ENCODE assay signal across 16 cellular contexts in genomic region chr19:17263712-17264640, GRCh38. TPM values are rescaled to one million over a fixed set of nuclear protein-coding genes. Genes with fewer than 3 reads are reported as not detected.
DNase-seq lines count a peak whose midpoint lies in the region; ATAC-seq, FAIRE-seq and TF ChIP-seq lines count a peak whose summit lies in the region.
"Had no signal": no experiment of that assay in that cellular context is flagged by ENCODE, and none has a peak within 500 bp of the region (broad histone marks: within the 10 kb centered on the region; RNA-seq: fewer than 3 reads in every experiment).

No MANE protein-coding gene starts in this region.

- no peak for TF ChIP-seq CTCF in right atrium auricular region (IDR thresholded peaks at IDR 0.05)
- TF ChIP-seq CTCF in endothelial cell of umbilical vein (IDR thresholded peaks at IDR 0.05; ENCODE audit: extremely low read depth in 1 of 2, insufficient read depth in 1 of 2, low read depth in 1 of 2, low read length in 2 of 2) = no peak
- TF ChIP-seq CTCF in parathyroid adenoma (IDR thresholded peaks at IDR 0.05) = no peak

- intact Hi-C loops in left cardiac atrium (cut with DNase I) = no loop called here
- intact Hi-C loops in endothelial cell of umbilical vein (cut with micrococcal nuclease) = no loop called here

- no peaks in the 10 kb centered on the region for H3K27me3 ChIP-seq in right atrium auricular region
- no peaks in the 10 kb centered on the region for H3K27me3 ChIP-seq in endothelial cell of umbilical vein (ENCODE audit: control insufficient read depth in 2 of 2, insufficient read depth in 2 of 2, low read length in 2 of 2)
- no peaks in the 10 kb centered on the region for H3K27me3 ChIP-seq in parathyroid adenoma (ENCODE audit: control insufficient read depth, insufficient read depth, low read length)

- no peak for DNase-seq in right atrium auricular region (ENCODE audit: low spot score)
- DNase-seq in left cardiac atrium = no peak
- DNase-seq in endothelial cell of umbilical vein (ENCODE audit: low read depth, low spot score) = no peak
- no peak for DNase-seq in glomerular visceral epithelial cell (ENCODE audit: extremely low spot score)
- DNase-seq in SW 1271 (lab: John Stamatoyannopoulos, UW) = no peak
- DNase-seq in NCI-H146 treated with DMSO at 0.1 percent for 48 hours (lab: John Stamatoyannopoulos, UW; ENCODE audit: unreplicated experiment) = no peak
- DNase-seq: activated T-cell treated with anti-CD3 and anti-CD28 coated beads, Interleukin-2, amount 50 U/mL, for 72 hours; hypothalamus; NCI-H1436 treated with DMSO at 0.1 percent for 48 hours; NCI-H82 had no signal

- CTCF ChIA-PET in endothelial cell of umbilical vein (lab: Charles Lee) = interaction anchor here (0.6 to 2.2 kb wide), 6 partner anchors 8 to 42 kb away, joined by 3 to 11 read pairs (median 4); no protein-coding TSS in a partner anchor

- TF ChIP-seq POLR2A in endothelial cell of umbilical vein (IDR thresholded peaks at IDR 0.05; ENCODE audit: low read depth, low read length) = no peak

- H3K9me3 ChIP-seq in right atrium auricular region (peaks cover 0 to 7% of the 10 kb centered on the region in 2 donors), endothelial cell of umbilical vein (replicated peaks; ENCODE audit: control insufficient read depth, insufficient read depth, low read length) (no peaks in the 10 kb centered on the region), parathyroid adenoma (ENCODE audit: control insufficient read depth, low read length) (no peaks in the 10 kb centered on the region)

- no peak for ATAC-seq in left cardiac atrium
- no peak for ATAC-seq in GM18861 (IDR thresholded peaks at IDR 0.05; ENCODE audit: unreplicated experiment)
- ATAC-seq: activated T-cell treated with anti-CD3 and anti-CD28 coated beads, Interleukin-2, amount 50 U/mL, for 72 hours; sciatic nerve had no signal

- H3K4me2 ChIP-seq in endothelial cell of umbilical vein (ENCODE audit: insufficient read depth, low read length) (peak overlapping the region; percentile 69), parathyroid adenoma (ENCODE audit: low read length) (no peak overlapping the region)

- H3K36me3 ChIP-seq in right atrium auricular region (no peaks in the 10 kb centered on the region), endothelial cell of umbilical vein (ENCODE audit: control insufficient read depth in 2 of 2, extremely low read depth in 1 of 2, insufficient read depth in 2 of 2, low read length in 2 of 2) (peaks cover 0 to 8% of the 10 kb centered on the region in 2 experiments), parathyroid adenoma (ENCODE audit: control insufficient read depth, insufficient read depth, low read length) (no peaks in the 10 kb centered on the region)

- H4K20me1 ChIP-seq in endothelial cell of umbilical vein (replicated peaks; ENCODE audit: control insufficient read depth, extremely low read depth, insufficient read depth, low read length) = no peaks in the 10 kb centered on the region

- H3K9me1 ChIP-seq in endothelial cell of umbilical vein (replicated peaks; ENCODE audit: control insufficient read depth, extremely low read depth, insufficient read depth, low read length) = no peaks in the 10 kb centered on the region

- H3K9ac ChIP-seq in endothelial cell of umbilical vein (replicated peaks; ENCODE audit: extremely low read depth, insufficient read depth, low read length) (peak overlapping the region; percentile 54), parathyroid adenoma (no peak overlapping the region)

- dilution Hi-C loops in endothelial cell of umbilical vein (cut with MboI; ENCODE audit: extremely low pct_ligation_motif_present, low sequenced_read_pairs) = no loop called here

- TSS peak; percentile 41 for BruUV-seq in endothelial cell of umbilical vein (replicated peaks; lab: Mats Ljungman, UMichigan)

- H3K4me1 ChIP-seq in right atrium auricular region (peaks cover 0 to 7% of the 10 kb centered on the region in 2 donors), endothelial cell of umbilical vein (ENCODE audit: control insufficient read depth, extremely low read depth, insufficient read depth, low read length) (peaks cover 18% of the 10 kb centered on the region), parathyroid adenoma (peaks cover 5% of the 10 kb centered on the region)

- H3K27ac ChIP-seq in right atrium auricular region = peak overlapping the region; percentile 64 to 72
- H3K27ac ChIP-seq in endothelial cell of umbilical vein (ENCODE audit: insufficient read depth, low read depth, low read length) = peak overlapping the region; percentile 46
- H3K27ac ChIP-seq in parathyroid adenoma = peak overlapping the region; percentile 49
- H3K27ac ChIP-seq: epithelial cell of prostate had no signal

- H2AFZ ChIP-seq in endothelial cell of umbilical vein (ENCODE audit: low read depth, low read length) = peak overlapping the region; percentile 83
- H2AFZ ChIP-seq in parathyroid adenoma = no peak overlapping the region

- FAIRE-seq in endothelial cell of umbilical vein (lab: Jason Lieb, UNC) = no peak
- FAIRE-seq: HTR-8/SVneo had no signal

- POLR2A ChIA-PET in endothelial cell of umbilical vein (lab: Charles Lee) = interaction anchor here (1.0 to 1.1 kb wide), 2 partner anchors 15 to 196 kb away, joined by 3 to 7 read pairs; no protein-coding TSS in a partner anchor

- peak overlapping the region; percentile 36 to 49 for H3K4me3 ChIP-seq in right atrium auricular region
- peak overlapping the region in 2 of 3 experiments; percentile 3 to 9 for H3K4me3 ChIP-seq in endothelial cell of umbilical vein (replicated peaks in 1 of 3; ENCODE audit: insufficient read depth in 1 of 3, low read depth in 1 of 3, low read length in 3 of 3)
- no peak overlapping the region for H3K4me3 ChIP-seq in parathyroid adenoma (ENCODE audit: low read depth, low read length)

- peaks cover 13% of the 10 kb centered on the region for H3K79me2 ChIP-seq in endothelial cell of umbilical vein (ENCODE audit: control insufficient read depth, insufficient read depth, low read length)
- no peaks in the 10 kb centered on the region for H3K79me2 ChIP-seq in parathyroid adenoma

RNA-seq across cellular contexts. Expression of gene USHBP1, which starts 0.6 kb away (rescaled TPM):
- 1 to 10 TPM; 4.3 to 6.6 TPM for total RNA-seq in right atrium auricular region
- 1 to 10 TPM; 6.5 to 6.7 TPM for total RNA-seq in left cardiac atrium
- 14.8 and 19.4 TPM in 2 replicates for total RNA-seq in endothelial cell of umbilical vein
- polyA plus RNA-seq in endothelial cell of umbilical vein = 16.2 and 20.4 TPM in 2 replicates
- polyA plus RNA-seq in endothelial cell of umbilical vein (2011; cell fraction: cytosol; rRNA removed) = 6.1 and 8.4 TPM in 2 replicates
- polyA plus RNA-seq in endothelial cell of umbilical vein (2011; cell fraction: nucleus; rRNA removed) = 94.4 and 109 TPM in 2 replicates
- polyA plus RNA-seq in endothelial cell of umbilical vein (2012) = 3.1 and 4.9 TPM in 2 replicates
- polyA minus RNA-seq in endothelial cell of umbilical vein = 9.0 and 10.3 TPM in 2 replicates
- not detected for polyA minus RNA-seq in endothelial cell of umbilical vein (2011; cell fraction: cytosol; rRNA and poly(A)+ RNA removed)
- 13.2 and 19.9 TPM in 2 replicates for polyA minus RNA-seq in endothelial cell of umbilical vein (2011; cell fraction: nucleus; rRNA and poly(A)+ RNA removed)
- polyA plus RNA-seq: BJ had no signal

RNA-seq across cellular contexts. Expression of gene BABAM1, which starts 3.3 kb away (rescaled TPM):
- total RNA-seq in right atrium auricular region = 10 to 100 TPM; 67.9 to 71.7 TPM
- total RNA-seq in left cardiac atrium = 10 to 100 TPM; 67.2 to 68.3 TPM
- total RNA-seq in endothelial cell of umbilical vein = 110 and 118 TPM in 2 replicates
- polyA plus RNA-seq in endothelial cell of umbilical vein = 129 and 140 TPM in 2 replicates
- polyA plus RNA-seq in endothelial cell of umbilical vein (2011; cell fraction: cytosol; rRNA removed) = 137 and 138 TPM in 2 replicates
- 158 and 166 TPM in 2 replicates for polyA plus RNA-seq in endothelial cell of umbilical vein (2011; cell fraction: nucleus; rRNA removed)
- 89.9 and 95.1 TPM in 2 replicates for polyA plus RNA-seq in endothelial cell of umbilical vein (2012)
- polyA minus RNA-seq in endothelial cell of umbilical vein = 50.3 and 57.5 TPM in 2 replicates
- 43.7 TPM for polyA minus RNA-seq in endothelial cell of umbilical vein (2011; cell fraction: cytosol; rRNA and poly(A)+ RNA removed)
- polyA minus RNA-seq in endothelial cell of umbilical vein (2011; cell fraction: nucleus; rRNA and poly(A)+ RNA removed) = 23.7 and 24.5 TPM in 2 replicates

RNA-seq across cellular contexts. Expression of gene ANKLE1, which starts 17.7 kb away (rescaled TPM):
- under 1 TPM in 1 of 2 donors, not detected in 1; 0.51 TPM for total RNA-seq in right atrium auricular region
- total RNA-seq in left cardiac atrium = under 1 TPM; 0.37 to 0.47 TPM
- total RNA-seq in endothelial cell of umbilical vein = 3.1 and 5.2 TPM in 2 replicates
- 1.9 and 2.8 TPM in 2 replicates for polyA plus RNA-seq in endothelial cell of umbilical vein
- polyA plus RNA-seq in endothelial cell of umbilical vein (2011; cell fraction: cytosol; rRNA removed) = 1.3 and 1.4 TPM in 2 replicates
- 6.3 and 6.6 TPM in 2 replicates for polyA plus RNA-seq in endothelial cell of umbilical vein (2011; cell fraction: nucleus; rRNA removed)
- 3.8 and 4.3 TPM in 2 replicates for polyA plus RNA-seq in endothelial cell of umbilical vein (2012)
- 0.87 and 2.9 TPM in 2 replicates for polyA minus RNA-seq in endothelial cell of umbilical vein
- polyA minus RNA-seq in endothelial cell of umbilical vein (2011; cell fraction: cytosol; rRNA and poly(A)+ RNA removed) = 1.2 TPM
- 2.4 and 2.7 TPM in 2 replicates for polyA minus RNA-seq in endothelial cell of umbilical vein (2011; cell fraction: nucleus; rRNA and poly(A)+ RNA removed)

RNA-seq across cellular contexts. Expression of gene NR2F6, which starts 18.3 kb away (rescaled TPM):
- total RNA-seq in right atrium auricular region = 10 to 100 TPM; 63.6 to 69.7 TPM
- total RNA-seq in left cardiac atrium = 10 to 100 TPM; 40.5 to 49.9 TPM
- 36.1 and 39.2 TPM in 2 replicates for total RNA-seq in endothelial cell of umbilical vein
- 38.9 and 53.7 TPM in 2 replicates for polyA plus RNA-seq in endothelial cell of umbilical vein
- 16.1 and 29.4 TPM in 2 replicates for polyA plus RNA-seq in endothelial cell of umbilical vein (2011; cell fraction: cytosol; rRNA removed)
- 13.1 and 13.5 TPM in 2 replicates for polyA plus RNA-seq in endothelial cell of umbilical vein (2011; cell fraction: nucleus; rRNA removed)
- polyA plus RNA-seq in endothelial cell of umbilical vein (2012) = 12.2 and 17.6 TPM in 2 replicates
- 12.3 and 20.8 TPM in 2 replicates for polyA minus RNA-seq in endothelial cell of umbilical vein
- 90.8 TPM for polyA minus RNA-seq in endothelial cell of umbilical vein (2011; cell fraction: cytosol; rRNA and poly(A)+ RNA removed)
- 3.3 and 8.5 TPM in 2 replicates for polyA minus RNA-seq in endothelial cell of umbilical vein (2011; cell fraction: nucleus; rRNA and poly(A)+ RNA removed)

RNA-seq across cellular contexts. Expression of gene OCEL1, which starts 38.0 kb away (rescaled TPM):
- total RNA-seq in right atrium auricular region (1 to 10 TPM; 5.9 to 8.2 TPM), left cardiac atrium (10 to 100 TPM; 18.7 to 25.3 TPM), endothelial cell of umbilical vein (12.5 and 13.0 TPM in 2 replicates)
- polyA plus RNA-seq in endothelial cell of umbilical vein = 7.4 and 7.7 TPM in 2 replicates
- polyA plus RNA-seq in endothelial cell of umbilical vein (2011; cell fraction: cytosol; rRNA removed) = 7.1 and 8.0 TPM in 2 replicates
- 6.6 and 7.6 TPM in 2 replicates for polyA plus RNA-seq in endothelial cell of umbilical vein (2011; cell fraction: nucleus; rRNA removed)
- 8.2 and 9.9 TPM in 2 replicates for polyA plus RNA-seq in endothelial cell of umbilical vein (2012)
- 2.5 and 2.8 TPM in 2 replicates for polyA minus RNA-seq in endothelial cell of umbilical vein
- 9.4 TPM for polyA minus RNA-seq in endothelial cell of umbilical vein (2011; cell fraction: cytosol; rRNA and poly(A)+ RNA removed)
- polyA minus RNA-seq in endothelial cell of umbilical vein (2011; cell fraction: nucleus; rRNA and poly(A)+ RNA removed) = 0.77 and 2.0 TPM in 2 replicates
